Comparison of ENCODE assay signal across 8 cellular contexts in genomic region chr10:68828083-68828601, GRCh38. TPM values are rescaled to one million over a fixed set of nuclear protein-coding genes. Genes with fewer than 3 reads are reported as not detected.
DNase-seq lines count a peak whose midpoint lies in the region; ATAC-seq and TF ChIP-seq lines count a peak whose summit lies in the region.
"Not testable (repeated sequence)": the region's sequence is repeated elsewhere in the genome, so short reads cannot be mapped to it uniquely, and the experiment has no call there.

No MANE protein-coding gene starts in this region.

- not testable (repeated sequence) for H3K27me3 Mint-ChIP-seq in activated B cell treated with CpG ODN at 0.5 μM for 24 hours; brain; neural crest cell (ENCODE audit: low read depth)

- peak overlapping the region; percentile 57 for H3K4me3 Mint-ChIP-seq in activated B cell treated with CpG ODN at 0.5 μM for 24 hours
- H3K4me3 Mint-ChIP-seq in brain: peak overlapping the region; percentile 70 to 84 (median 79)
- peak overlapping the region; percentile 88 for H3K4me3 Mint-ChIP-seq in neural crest cell

- not testable (repeated sequence) for H3K27ac Mint-ChIP-seq in activated B cell treated with CpG ODN at 0.5 μM for 24 hours; neural crest cell (ENCODE audit: unreplicated experiment)
- peak overlapping the region in 4 of 5 experiments; percentile 17 to 81 (median 55) for H3K27ac Mint-ChIP-seq in brain

- H3K4me1 ChIP-seq in right atrium auricular region, thyroid gland: not testable (repeated sequence)

- not testable (repeated sequence) for H3K27ac ChIP-seq in right atrium auricular region, thyroid gland

- POLR2A ChIA-PET in activated B cell treated with CpG ODN at 0.5 μM for 24 hours (lab: Charles Lee): interaction anchor here (2.6 kb wide), 1 partner anchor 72 kb away, joined by 12 read pairs; the partner anchor contains the start of gene DDX50

- H3K36me3 ChIP-seq in right atrium auricular region, thyroid gland: not testable (repeated sequence)

- WGBS in thyroid gland, 2 donors: 1 to 5% methylated on average over 12 to 14 of the region's 59 CpGs

- TF ChIP-seq CTCF in activated B cell treated with CpG ODN at 0.5 μM for 24 hours (IDR thresholded peaks at IDR 0.05); brain (conservative IDR thresholded peaks at IDR 0.05); right atrium auricular region (IDR thresholded peaks at IDR 0.05); neural crest cell (conservative IDR thresholded peaks at IDR 0.05); thyroid gland (IDR thresholded peaks at IDR 0.05): not testable (repeated sequence)

- intact Hi-C loops in activated B cell treated with CpG ODN at 0.5 μM for 24 hours (cut with micrococcal nuclease): loop anchor here (1.0 to 10.0 kb wide), 2 partner anchors 73 to 263 kb away; partner anchors contain the start of genes DDX50 and TET1
- intact Hi-C loops in thyroid gland (cut with DNase I): loop anchor here (5.0 kb wide), 1 partner anchor 69 kb away; no protein-coding TSS in a partner anchor

- not testable (repeated sequence) for H3K9me3 Mint-ChIP-seq in activated B cell treated with CpG ODN at 0.5 μM for 24 hours, brain, neural crest cell

- H3K4me1 Mint-ChIP-seq in activated B cell treated with CpG ODN at 0.5 μM for 24 hours: not testable (repeated sequence)
- H3K4me1 Mint-ChIP-seq in brain (peaks cover 14% of the 10 kb centered on the region), neural crest cell (peaks cover 12% of the 10 kb centered on the region)

- H3K4me3 ChIP-seq in right atrium auricular region (peak overlapping the region; percentile 32 to 53), thyroid gland (replicated peaks in 1 of 3) (peak overlapping the region in 1 of 3 donors; percentile 30)

- not testable (repeated sequence) for H3K36me3 Mint-ChIP-seq in activated B cell treated with CpG ODN at 0.5 μM for 24 hours (ENCODE audit: low read depth); brain; neural crest cell (ENCODE audit: low read depth)

- H3K9me3 ChIP-seq in right atrium auricular region, thyroid gland: not testable (repeated sequence)

- CTCF ChIA-PET in activated B cell treated with CpG ODN at 0.5 μM for 24 hours (lab: Charles Lee): interaction anchor here (0.5 kb wide), 1 partner anchor 348 kb away, joined by 3 read pairs; no protein-coding TSS in a partner anchor

- in situ Hi-C loops in KBM-7 (cut with MboI; ENCODE audit: low pct_unique_long_range_greater_than_20kb, low sequenced_read_pairs): not testable (repeated sequence)

- peak; percentile 34 for DNase-seq in ELF-1 (ENCODE audit: low read depth, low spot score)
- DNase-seq in KBM-7: peak; percentile 43
- DNase-seq in activated B cell treated with CpG ODN at 0.5 μM for 24 hours: peak; percentile 19
- DNase-seq in right atrium auricular region (ENCODE audit: low spot score): not testable (repeated sequence)
- DNase-seq in neural crest cell (ENCODE audit: low read depth, low spot score): peak; percentile 11
- DNase-seq in thyroid gland: peak; percentile 30 to 35

- TF ChIP-seq POLR2A in thyroid gland (IDR thresholded peaks at IDR 0.05): not testable (repeated sequence)

- peak; percentile 47 for ATAC-seq in GM21737 (IDR thresholded peaks at IDR 0.05; ENCODE audit: unreplicated experiment)
- ATAC-seq in activated B cell treated with CpG ODN at 0.5 μM for 24 hours (ENCODE audit: low read depth): peak; percentile 68

- H3K27me3 ChIP-seq in right atrium auricular region, thyroid gland: not testable (repeated sequence)

RNA-seq across cellular contexts. Expression of gene STOX1, which starts 0.8 kb away (rescaled TPM):
- 0.10 and 0.16 TPM in 2 replicates for total RNA-seq in activated B cell treated with CpG ODN at 0.5 μM for 24 hours
- polyA plus RNA-seq in brain (ENCODE audit: insufficient read depth, low read depth, low replicate concordance): 14.4 TPM
- total RNA-seq in right atrium auricular region: under 1 TPM; 0.26 to 0.47 TPM
- total RNA-seq in neural crest cell: 8.7 and 8.8 TPM in 2 replicates
- 10 to 100 TPM in 2 of 4 donors, 1 to 10 TPM in 2; 8.5 to 14.9 (median 10.0) TPM for total RNA-seq in thyroid gland
